In the genomic region with DNA sequence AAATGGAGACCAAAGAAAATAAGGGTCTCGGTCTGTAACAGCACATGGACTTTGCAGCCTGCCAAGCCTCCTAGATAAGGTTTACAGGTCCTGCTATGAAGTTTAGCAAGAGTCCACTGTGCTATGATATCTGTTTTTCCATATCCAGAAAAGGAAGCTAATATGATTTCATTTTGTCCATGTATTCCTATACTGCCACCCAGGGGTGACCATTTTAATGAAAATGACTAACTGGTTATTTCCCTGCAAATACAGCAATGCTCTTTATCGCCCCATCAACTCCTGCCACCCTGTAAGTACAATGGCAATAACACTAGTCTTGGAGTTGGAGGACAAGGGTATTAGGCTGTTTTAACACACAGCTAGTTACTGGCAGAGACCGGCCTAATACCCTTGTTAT, we compare ENCODE assay signal across 11 cellular contexts.
DNase-seq lines count a peak whose midpoint lies in the region; ATAC-seq and TF ChIP-seq lines count a peak whose summit lies in the region.
"Had no signal": no experiment of that assay in that cellular context is flagged by ENCODE, and none has a peak within 500 bp of the region (broad histone marks: within the 10 kb centered on the region; RNA-seq: fewer than 3 reads in every experiment).

No MANE protein-coding gene starts in this region.

- H3K9me3 ChIP-seq in SJCRH30 (replicated peaks): no peaks in the 10 kb centered on the region
- H3K9me3 ChIP-seq in hepatocyte (ENCODE audit: low read depth): no peaks in the 10 kb centered on the region
- H3K9me3 ChIP-seq: thoracic aorta had no signal

- H3K79me2 ChIP-seq in hepatocyte: no peaks in the 10 kb centered on the region

- no peak overlapping the region for H2AFZ ChIP-seq in hepatocyte
- H2AFZ ChIP-seq: neural progenitor cell had no signal

- H3K27ac ChIP-seq in SJCRH30: no peak overlapping the region
- H3K27ac ChIP-seq in hepatocyte: no peak overlapping the region
- H3K27ac ChIP-seq: cardiac muscle cell, neural progenitor cell, thoracic aorta had no signal

- peaks cover 16% of the 10 kb centered on the region for H3K27me3 ChIP-seq in SJCRH30
- no peaks in the 10 kb centered on the region for H3K27me3 ChIP-seq in hepatocyte
- H3K27me3 ChIP-seq: cardiac muscle cell, neural progenitor cell had no signal

- DNase-seq in COR-L47 (lab: John Stamatoyannopoulos, UW): peak; percentile 20
- peak; percentile 7 for DNase-seq in HuH-7 (ENCODE audit: low spot score)
- peak; percentile 10 to 57 for DNase-seq in SJCRH30
- peak; percentile 40 for DNase-seq in hepatocyte (ENCODE audit: low spot score)
- no peak for DNase-seq in NCI-H187 treated with DMSO at 0.1 percent for 48 hours (lab: John Stamatoyannopoulos, UW)
- DNase-seq in NCI-H128 (lab: John Stamatoyannopoulos, UW; ENCODE audit: unreplicated experiment): no peak

- ATAC-seq in GM19452 (IDR thresholded peaks at IDR 0.05; ENCODE audit: unreplicated experiment) (no peak), HG02840 (IDR thresholded peaks at IDR 0.05; ENCODE audit: low FRiP score, unreplicated experiment) (no peak)

- no peaks in the 10 kb centered on the region for H3K36me3 ChIP-seq in SJCRH30
- H3K36me3 ChIP-seq in hepatocyte (replicated peaks; ENCODE audit: insufficient read depth, low read depth): no peaks in the 10 kb centered on the region
- H3K36me3 ChIP-seq: cardiac muscle cell, neural progenitor cell, thoracic aorta had no signal

- peak; percentile 50 for TF ChIP-seq CTCF in hepatocyte (IDR thresholded peaks at IDR 0.05; ENCODE audit: poor library complexity)

- 78% methylated on average over 3 of the region's 3 CpGs for WGBS in hepatocyte (ENCODE audit: low lambda C conversion rate, missing lambda C conversion rate)

- no peak overlapping the region for H3K4me2 ChIP-seq in hepatocyte
- H3K4me2 ChIP-seq: neural progenitor cell had no signal

- H3K9me2 ChIP-seq in hepatocyte (replicated peaks; ENCODE audit: insufficient read depth): no peaks in the 10 kb centered on the region

- H3K4me1 ChIP-seq in SJCRH30: no peaks in the 10 kb centered on the region
- H3K4me1 ChIP-seq in hepatocyte (ENCODE audit: insufficient read depth): no peaks in the 10 kb centered on the region
- H3K4me1 ChIP-seq: neural progenitor cell had no signal

- H3K4me3 ChIP-seq in SJCRH30 (no peak overlapping the region), hepatocyte (no peak overlapping the region)
- H3K4me3 ChIP-seq: cardiac muscle cell, neural progenitor cell, thoracic aorta had no signal

- no peaks in the 10 kb centered on the region for H4K20me1 ChIP-seq in hepatocyte (ENCODE audit: insufficient read depth, poor library complexity, severe bottlenecking)

Comparison
In these comparisons a context has a peak if more than half of its experiments do, and no peak if none do; other contexts are left out.
1. DNase-seq: peak in COR-L47 (single experiment), HuH-7 (single experiment), SJCRH30 (2 of 2) and hepatocyte (single experiment); none in NCI-H187 treated with DMSO at 0.1 percent for 48 hours (single experiment) and NCI-H128 (single experiment).